In genomic region chr11:75142714-75143419, GRCh38 we compare ENCODE assay signal across 8 cellular contexts. TPM values are rescaled to one million over a fixed set of nuclear protein-coding genes. Genes with fewer than 3 reads are reported as not detected.
A peak's percentile ranks its signal among the peaks of the same experiment; 100 is the strongest.
DNase-seq lines count a peak whose midpoint lies in the region; ATAC-seq and TF ChIP-seq lines count a peak whose summit lies in the region.

No MANE protein-coding gene starts in this region.

- peaks cover 5% of the 10 kb centered on the region for H3K4me1 ChIP-seq in NT2/D1 (ENCODE audit: insufficient read depth, insufficient read length)
- no peaks in the 10 kb centered on the region for H3K4me1 ChIP-seq in endodermal cell (ENCODE audit: control insufficient read depth, insufficient read depth, low read length)

- CTCF ChIA-PET in GM10248 (lab: Yijun Ruan, JAX) = interaction anchor here (0.9 to 21.5 kb wide), 14 partner anchors 9 to 213 kb away, joined by 3 to 496 read pairs (median 14); partner anchors contain the start of genes SLCO2B1 and TPBGL
- CTCF ChIA-PET in activated CD8-positive, alpha-beta memory T cell treated with anti-CD3 and anti-CD28 coated beads, Interleukin-2, amount 10 ng/mL, durations not matched to agents 7 days and 5 days (lab: Charles Lee) = interaction anchor here (0.7 to 14.5 kb wide), 19 partner anchors 10 to 240 kb away, joined by 3 to 572 read pairs (median 5); partner anchors contain the start of gene TPBGL

- peak overlapping the region; percentile 22 for H3K4me3 Mint-ChIP-seq in activated CD8-positive, alpha-beta memory T cell treated with anti-CD3 and anti-CD28 coated beads, Interleukin-2, amount 10 ng/mL, durations not matched to agents 7 days and 5 days
- H3K4me3 Mint-ChIP-seq in endodermal cell = no peak overlapping the region

- WGBS in endodermal cell (ENCODE audit: insufficient coverage in 1 of 2, insufficient read length in 1 of 2), 2 experiments = 72 to 76% methylated on average over 8 to 10 of the region's 10 CpGs

- TF ChIP-seq CTCF in GM10248 (IDR thresholded peaks at IDR 0.05; ENCODE audit: control extremely low read depth, extremely low read depth, low read depth, missing control alignments) (peak; percentile 6), endodermal cell (conservative IDR thresholded peaks at IDR 0.05) (no peak)

- H3K36me3 ChIP-seq in NT2/D1 (ENCODE audit: insufficient read depth, insufficient read length, low read length) = no peaks in the 10 kb centered on the region
- no peaks in the 10 kb centered on the region for H3K36me3 ChIP-seq in endodermal cell (ENCODE audit: control insufficient read depth, insufficient read depth, low read length)

- POLR2A ChIA-PET in GM10248 (lab: Yijun Ruan, JAX) = no interaction called here

- DNase-seq in GM10248 (ENCODE audit: extremely low spot score) = peak; percentile 68
- DNase-seq in NT2/D1 (ENCODE audit: low read depth, low spot score) = peak; percentile 57
- DNase-seq in activated CD8-positive, alpha-beta memory T cell treated with anti-CD3 and anti-CD28 coated beads, Interleukin-2, amount 10 ng/mL, durations not matched to agents 7 days and 5 days = peak; percentile 92
- peak; percentile 83 for DNase-seq in endodermal cell
- peak; percentile 62 for DNase-seq in middle frontal gyrus (ENCODE audit: extremely low spot score, low spot score)
- peak; percentile 39 for DNase-seq in stimulated activated CD8-positive, alpha-beta memory T cell treated with anti-CD3 and anti-CD28 coated beads, Interleukin-7, amount 100 ng/mL, for 24 hours (ENCODE audit: low read depth)

- ATAC-seq in HG02981 (IDR thresholded peaks at IDR 0.05; ENCODE audit: unreplicated experiment) (peak; percentile 69), GM21528 (IDR thresholded peaks at IDR 0.05; ENCODE audit: low FRiP score, unreplicated experiment) (no peak)
- peak; percentile 90 for ATAC-seq in activated CD8-positive, alpha-beta memory T cell treated with anti-CD3 and anti-CD28 coated beads, Interleukin-2, amount 10 ng/mL, durations not matched to agents 7 days and 5 days

- H3K27ac Mint-ChIP-seq in activated CD8-positive, alpha-beta memory T cell treated with anti-CD3 and anti-CD28 coated beads, Interleukin-2, amount 10 ng/mL, durations not matched to agents 7 days and 5 days = peak overlapping the region; percentile 76
- no peak overlapping the region for H3K27ac Mint-ChIP-seq in endodermal cell

- H3K27ac ChIP-seq in endodermal cell (ENCODE audit: low read depth, low read length) = no peak overlapping the region

- no peaks in the 10 kb centered on the region for H3K9me3 Mint-ChIP-seq in activated CD8-positive, alpha-beta memory T cell treated with anti-CD3 and anti-CD28 coated beads, Interleukin-2, amount 10 ng/mL, durations not matched to agents 7 days and 5 days (ENCODE audit: low read depth)
- H3K9me3 Mint-ChIP-seq in endodermal cell = no peaks in the 10 kb centered on the region

- peaks cover 54% of the 10 kb centered on the region for H3K4me1 Mint-ChIP-seq in activated CD8-positive, alpha-beta memory T cell treated with anti-CD3 and anti-CD28 coated beads, Interleukin-2, amount 10 ng/mL, durations not matched to agents 7 days and 5 days
- H3K4me1 Mint-ChIP-seq in endodermal cell = peaks cover 24% of the 10 kb centered on the region

- H3K9ac ChIP-seq in NT2/D1 (ENCODE audit: insufficient read length, low read depth) (no peak overlapping the region), endodermal cell (ENCODE audit: extremely low read depth, low read length, poor library complexity, severe bottlenecking) (no peak overlapping the region)

- no peaks in the 10 kb centered on the region for H3K36me3 Mint-ChIP-seq in activated CD8-positive, alpha-beta memory T cell treated with anti-CD3 and anti-CD28 coated beads, Interleukin-2, amount 10 ng/mL, durations not matched to agents 7 days and 5 days
- H3K36me3 Mint-ChIP-seq in endodermal cell (ENCODE audit: low read depth) = no peaks in the 10 kb centered on the region

- H3K4me3 ChIP-seq in NT2/D1 (ENCODE audit: insufficient read length, low read depth) (no peak overlapping the region), endodermal cell (ENCODE audit: low read length) (no peak overlapping the region)

- H3K9me3 ChIP-seq in NT2/D1 (ENCODE audit: insufficient read depth, low read length) (no peaks in the 10 kb centered on the region), endodermal cell (ENCODE audit: control insufficient read depth, low read length) (no peaks in the 10 kb centered on the region)

- H3K27me3 ChIP-seq in NT2/D1 (ENCODE audit: insufficient read depth, insufficient read length) (no peaks in the 10 kb centered on the region), endodermal cell (ENCODE audit: control insufficient read depth, insufficient read depth, low read length, poor library complexity, severe bottlenecking) (no peaks in the 10 kb centered on the region)

- peaks cover 35% of the 10 kb centered on the region for H3K27me3 Mint-ChIP-seq in activated CD8-positive, alpha-beta memory T cell treated with anti-CD3 and anti-CD28 coated beads, Interleukin-2, amount 10 ng/mL, durations not matched to agents 7 days and 5 days
- H3K27me3 Mint-ChIP-seq in endodermal cell (ENCODE audit: insufficient read depth) = peaks cover 12% of the 10 kb centered on the region

RNA-seq across cellular contexts. Expression of gene SLCO2B1, which starts 8.0 kb away (rescaled TPM):
- not detected for total RNA-seq in activated CD8-positive, alpha-beta memory T cell treated with anti-CD3 and anti-CD28 coated beads, Interleukin-2, amount 10 ng/mL, durations not matched to agents 7 days and 5 days
- 1 to 10 TPM; 1.1 to 1.9 TPM for total RNA-seq in endodermal cell
- 0.71 TPM for polyA plus RNA-seq in endodermal cell (2013, experiment 1 of 2)
- polyA plus RNA-seq in endodermal cell (2013, experiment 2 of 2) = 0.21 TPM

RNA-seq across cellular contexts. Expression of gene OR2AT4, which starts 46.2 kb away (rescaled TPM):
- not detected for total RNA-seq in activated CD8-positive, alpha-beta memory T cell treated with anti-CD3 and anti-CD28 coated beads, Interleukin-2, amount 10 ng/mL, durations not matched to agents 7 days and 5 days
- total RNA-seq in endodermal cell = not detected
- not detected for polyA plus RNA-seq in endodermal cell (2013, experiment 1 of 2)
- polyA plus RNA-seq in endodermal cell (2013, experiment 2 of 2) = not detected

Comparison
In these comparisons a context has a peak if more than half of its experiments do, and no peak if none do; other contexts are left out.
1. DNase-seq: peak in every context shown above with its lines; median percentile 92 in activated CD8-positive, alpha-beta memory T cell treated with anti-CD3 and anti-CD28 coated beads, Interleukin-2, amount 10 ng/mL, durations not matched to agents 7 days and 5 days; 83 in endodermal cell; 68 in GM10248; 62 in middle frontal gyrus; 57 in NT2/D1; 39 in stimulated activated CD8-positive, alpha-beta memory T cell treated with anti-CD3 and anti-CD28 coated beads, Interleukin-7, amount 100 ng/mL, for 24 hours.